ENCODE assay signal across 7 cellular contexts in the genomic region with DNA sequence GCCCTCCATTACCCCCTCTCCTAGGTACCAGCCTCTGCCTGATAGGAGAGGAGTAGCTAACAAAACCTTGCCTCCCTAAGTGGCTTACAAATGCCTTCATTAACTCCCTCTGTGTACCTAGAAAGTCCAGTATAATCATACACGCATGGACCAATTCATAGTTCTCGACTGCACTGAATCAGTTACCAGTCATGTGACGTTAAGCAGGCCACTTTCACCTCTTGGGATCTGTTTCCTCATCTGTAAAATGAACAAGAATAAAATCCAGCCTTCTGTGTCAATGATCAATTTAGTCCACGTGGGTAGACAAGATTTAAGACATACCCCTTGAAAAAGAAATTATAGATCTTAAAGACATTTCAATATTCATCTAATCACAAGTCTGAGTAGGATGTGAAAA.
"Had no signal": no experiment of that assay in that cellular context is flagged by ENCODE, and none has a peak within 500 bp of the region (broad histone marks: within the 10 kb centered on the region; RNA-seq: fewer than 3 reads in every experiment).

No MANE protein-coding gene starts in this region.

- H3K4me3 Mint-ChIP-seq: GM23338, H9 had no signal

- FAIRE-seq: H1, H54, HTR-8/SVneo had no signal

- H3K4me3 ChIP-seq: GM23338 had no signal

- ATAC-seq: GM23338 had no signal

- H3K27ac Mint-ChIP-seq: GM23338, H9 had no signal

- H3K9me3 Mint-ChIP-seq: GM23338, H9 had no signal

- DNase-seq: H9, HCEC 1CT, IMR-90 had no signal
